18 cellular contexts compared by ENCODE assay signal in the genomic region with DNA sequence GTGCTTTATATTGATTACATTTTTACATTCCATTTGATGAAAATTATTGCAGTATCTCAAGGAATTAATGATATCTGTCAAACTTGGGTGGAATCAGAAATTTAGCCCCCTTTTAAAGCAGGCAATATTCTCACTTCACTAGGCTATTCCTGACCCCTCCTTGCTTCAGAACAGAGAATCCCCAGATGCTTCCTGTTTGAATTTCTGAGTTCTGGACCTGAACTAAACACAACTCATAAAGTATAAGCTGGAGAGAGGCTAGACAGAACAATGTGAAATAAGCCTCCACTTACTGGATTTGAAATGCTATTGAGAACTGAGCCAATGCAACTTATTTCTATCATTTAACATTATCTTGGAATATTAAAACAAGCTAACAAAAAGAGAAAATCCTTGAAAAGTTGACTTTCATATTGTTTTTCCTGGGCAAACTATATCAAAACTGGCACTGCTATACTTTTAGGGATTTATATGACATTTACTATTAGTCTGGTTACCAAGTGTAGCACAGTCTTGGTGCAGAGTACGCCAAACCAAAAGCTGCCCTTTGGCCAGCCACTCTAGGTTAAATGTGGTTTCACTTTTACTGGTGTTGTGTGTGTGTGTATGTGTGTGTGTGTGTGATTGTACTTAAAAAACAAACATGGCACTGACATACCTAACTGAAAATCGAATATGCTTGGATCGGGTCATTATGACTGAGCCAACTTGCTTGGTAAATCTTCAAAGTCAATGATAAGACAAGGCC. TPM values are rescaled to one million over a fixed set of nuclear protein-coding genes. Genes with fewer than 3 reads are reported as not detected.
"Had no signal": no experiment of that assay in that cellular context is flagged by ENCODE, and none has a peak within 500 bp of the region (broad histone marks: within the 10 kb centered on the region; RNA-seq: fewer than 3 reads in every experiment).

No MANE protein-coding gene starts in this region.

- H3K27ac ChIP-seq: lower lobe of right lung, transverse colon, uterus had no signal

- H3K4me1 ChIP-seq: lower lobe of right lung, transverse colon, uterus had no signal

- DNase-seq: activated CD4-positive, alpha-beta T cell treated with anti-CD3 and anti-CD28 coated beads, Interleukin-2, amount 50 U/mL, for 48 hours; activated naive CD4-positive, alpha-beta T cell; activated naive CD8-positive, alpha-beta T cell treated with anti-CD3 and anti-CD28 coated beads, Interleukin-2, amount 10 ng/mL, durations not matched to agents 7 days and 5 days; activated T-cell treated with anti-CD3 and anti-CD28 coated beads for 4 hours; amygdala; dorsolateral prefrontal cortex; endodermal cell; heart left ventricle; kidney glomerular epithelial cell; lower lobe of right lung; nephron progenitor cell; nucleus accumbens; transverse colon; uterus had no signal

- H3K27me3 ChIP-seq: dorsolateral prefrontal cortex, gastroesophageal sphincter, heart left ventricle, transverse colon, uterus had no signal

- H3K4me3 ChIP-seq: dorsolateral prefrontal cortex, gastroesophageal sphincter, heart left ventricle, lower lobe of right lung, transverse colon, uterus had no signal

- FAIRE-seq: TTC549 had no signal

- H3K36me3 ChIP-seq: gastroesophageal sphincter, heart left ventricle, lower lobe of right lung, uterus had no signal

- ATAC-seq: activated T-helper 17 cell treated with anti-CD3 and anti-CD28 coated beads, Interleukin-2, amount 50 U/mL, for 72 hours; gastroesophageal sphincter; lower lobe of right lung had no signal

- H3K9me3 ChIP-seq: uterus had no signal

RNA-seq across cellular contexts. Expression of gene AGMO, which starts 19.0 kb away (rescaled TPM):
- total RNA-seq: activated naive CD8-positive, alpha-beta T cell treated with anti-CD3 and anti-CD28 coated beads, Interleukin-2, amount 10 ng/mL, durations not matched to agents 7 days and 5 days; activated T-helper 17 cell treated with anti-CD3 and anti-CD28 coated beads, Interleukin-2, amount 50 U/mL, for 72 hours; epithelial cell of proximal tubule; lower lobe of right lung had no signal
